ENCODE assay signal across 8 cellular contexts in genomic region chr5:62403411-62404250, GRCh38. TPM values are rescaled to one million over a fixed set of nuclear protein-coding genes. Genes with fewer than 3 reads are reported as not detected.
DNase-seq lines count a peak whose midpoint lies in the region; ATAC-seq and TF ChIP-seq lines count a peak whose summit lies in the region.

DIMT1 (minus strand) TSS chr5:62403905; CDS start chr5:62403772, 133 bp downstream.

- peak within 1 kb of the TSS; percentile 80 to 96 (median 95) for H3K27ac Mint-ChIP-seq in IgD-negative memory B cell

- DNase-seq in DMS 273 treated with DMSO at 0.1 percent for 48 hours (lab: John Stamatoyannopoulos, UW): peak; percentile 97
- peak; percentile 59 for DNase-seq in OCI-M2 (lab: John Stamatoyannopoulos, UW; ENCODE audit: unreplicated experiment)
- peak; percentile 84 for DNase-seq in activated T-cell treated with anti-CD3 and anti-CD28 coated beads for 4 hours
- peak; percentile 99 for DNase-seq in epithelial cell of esophagus (ENCODE audit: low read depth)
- DNase-seq in stimulated activated CD8-positive, alpha-beta memory T cell treated with anti-CD3 and anti-CD28 coated beads, Interleukin-4, amount 100 ng/mL, for 1 hour (ENCODE audit: low read depth in 2 of 2, low spot score in 1 of 2): peak; percentile 72 to 84

- H3K4me1 Mint-ChIP-seq in IgD-negative memory B cell: peaks cover 17 to 20% (median 18%) of the 10 kb centered on the region in 3 donors

- H3K4me1 ChIP-seq in mononuclear cell (ENCODE audit: insufficient read depth, low read length): peaks cover 19% of the 10 kb centered on the region

- H3K36me3 Mint-ChIP-seq in IgD-negative memory B cell: peaks cover 2% of the 10 kb centered on the region

- H3K9me3 Mint-ChIP-seq in IgD-negative memory B cell: no peaks in the 10 kb centered on the region

- no peaks in the 10 kb centered on the region for H3K27me3 Mint-ChIP-seq in IgD-negative memory B cell

- no peak for TF ChIP-seq CTCF in epithelial cell of esophagus (IDR thresholded peaks at IDR 0.05; ENCODE audit: insufficient read depth, low read depth, low read length, missing control alignments)

- peak within 1 kb of the TSS; percentile 96 for H3K4me3 ChIP-seq in epithelial cell of esophagus (ENCODE audit: low read length)
- H3K4me3 ChIP-seq in mononuclear cell (ENCODE audit: low read length): peak within 1 kb of the TSS; percentile 68

- no peaks in the 10 kb centered on the region for H3K27me3 ChIP-seq in mononuclear cell (ENCODE audit: insufficient read depth, low read length)

- peak; percentile 95 for ATAC-seq in GM21529 (IDR thresholded peaks at IDR 0.05; ENCODE audit: unreplicated experiment)

- peak within 1 kb of the TSS; percentile 95 to 100 (median 98) for H3K4me3 Mint-ChIP-seq in IgD-negative memory B cell

- H3K9me3 ChIP-seq in mononuclear cell (ENCODE audit: low read depth, low read length): no peaks in the 10 kb centered on the region

RNA-seq across cellular contexts. Expression of gene DIMT1, which starts in this region (rescaled TPM):
- polyA plus RNA-seq in IgD-negative memory B cell: 37.7 TPM
- 16.0 TPM for total RNA-seq in mononuclear cell

Comparison
In these comparisons a context has a peak if more than half of its experiments do, and no peak if none do; other contexts are left out.
1. Peak in every context shown above with its lines: DNase-seq, ATAC-seq and H3K4me3 ChIP-seq.